Comparison of ENCODE assay signal across 21 cellular contexts in the genomic region with DNA sequence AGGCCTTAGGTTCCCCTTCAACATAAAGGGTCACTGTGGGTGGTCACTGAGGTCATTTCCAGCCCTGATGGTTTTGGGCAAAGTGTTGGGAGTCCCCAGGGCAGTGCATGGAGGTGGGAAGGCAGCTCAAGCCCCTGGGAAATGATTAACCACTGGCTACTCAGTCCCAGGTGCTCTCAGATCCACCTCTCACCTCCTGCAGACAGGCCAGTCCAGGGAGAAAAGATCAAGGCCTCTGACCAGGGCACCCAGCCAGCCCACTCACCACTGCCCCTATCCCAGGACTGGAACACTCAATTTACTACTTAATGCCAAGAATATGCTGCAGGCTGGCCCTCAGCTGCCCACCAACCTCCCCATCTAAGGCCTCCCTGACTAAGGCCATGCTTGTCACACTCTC.
A peak's percentile ranks its signal among the peaks of the same experiment; 100 is the strongest.
DNase-seq lines count a peak whose midpoint lies in the region; ATAC-seq and TF ChIP-seq lines count a peak whose summit lies in the region.
"Had no signal": no experiment of that assay in that cellular context is flagged by ENCODE, and none has a peak within 500 bp of the region (broad histone marks: within the 10 kb centered on the region; RNA-seq: fewer than 3 reads in every experiment).

No MANE protein-coding gene starts in this region.

- no peaks in the 10 kb centered on the region for H3F3A ChIP-seq in smooth muscle cell (ENCODE audit: low read depth)

- H3K36me3 ChIP-seq in right atrium auricular region (no peaks in the 10 kb centered on the region), heart right ventricle (no peaks in the 10 kb centered on the region), smooth muscle cell (ENCODE audit: low read depth) (no peaks in the 10 kb centered on the region)
- no peaks in the 10 kb centered on the region for H3K36me3 ChIP-seq in naive thymus-derived CD4-positive, alpha-beta T cell (ENCODE audit: control insufficient read depth in 2 of 3, insufficient read depth in 3 of 3, low read length in 3 of 3)
- H3K36me3 ChIP-seq: BLaER1 had no signal

- no peaks in the 10 kb centered on the region for H3K4me1 ChIP-seq in right atrium auricular region
- no peaks in the 10 kb centered on the region for H3K4me1 ChIP-seq in heart right ventricle
- no peaks in the 10 kb centered on the region for H3K4me1 ChIP-seq in naive thymus-derived CD4-positive, alpha-beta T cell (ENCODE audit: control insufficient read depth in 2 of 2, insufficient read depth in 2 of 2, low read length in 2 of 2)
- no peaks in the 10 kb centered on the region for H3K4me1 ChIP-seq in smooth muscle cell (ENCODE audit: low read depth)
- H3K4me1 ChIP-seq: BLaER1, Caco-2 had no signal

- H3K4me3 ChIP-seq in right atrium auricular region (no peak overlapping the region), heart right ventricle (no peak overlapping the region), smooth muscle cell (no peak overlapping the region)
- H3K4me3 ChIP-seq in naive thymus-derived CD4-positive, alpha-beta T cell (ENCODE audit: low read length): no peak overlapping the region
- H3K4me3 ChIP-seq: BLaER1, GM23338 had no signal

- TF ChIP-seq CTCF in right atrium auricular region (IDR thresholded peaks at IDR 0.05): no peak
- TF ChIP-seq CTCF in heart right ventricle (IDR thresholded peaks at IDR 0.05): no peak
- TF ChIP-seq CTCF in osteocyte (IDR thresholded peaks at IDR 0.05): no peak
- no peak for TF ChIP-seq CTCF in smooth muscle cell (IDR thresholded peaks at IDR 0.05; ENCODE audit: borderline replicate concordance, insufficient read depth, poor library complexity, severe bottlenecking)
- TF ChIP-seq CTCF in RWPE1 (conservative IDR thresholded peaks at IDR 0.05; ENCODE audit: low read depth): no peak

- H3K79me2 ChIP-seq in smooth muscle cell (ENCODE audit: low read depth): no peaks in the 10 kb centered on the region

- POLR2A ChIA-PET in naive thymus-derived CD4-positive, alpha-beta T cell (lab: Charles Lee): no interaction called here
- POLR2A ChIA-PET in RWPE1 (lab: Yijun Ruan, JAX; ENCODE audit: low non-redundant PET): no interaction called here

- H3K9me3 ChIP-seq in right atrium auricular region: no peaks in the 10 kb centered on the region
- H3K9me3 ChIP-seq in heart right ventricle: peaks cover 0 to 12% (median 0%) of the 10 kb centered on the region in 11 donors
- no peaks in the 10 kb centered on the region for H3K9me3 ChIP-seq in naive thymus-derived CD4-positive, alpha-beta T cell (ENCODE audit: control insufficient read depth in 2 of 3, low read length in 3 of 3)
- H3K9me3 ChIP-seq in smooth muscle cell (replicated peaks; ENCODE audit: low read depth): no peaks in the 10 kb centered on the region
- H3K9me3 ChIP-seq: Caco-2 had no signal

- no peak overlapping the region for H3K9ac ChIP-seq in smooth muscle cell (ENCODE audit: low read depth)
- H3K9ac ChIP-seq: BLaER1 had no signal

- ATAC-seq in heart right ventricle: no peak
- no peak for ATAC-seq in naive thymus-derived CD4-positive, alpha-beta T cell
- ATAC-seq: CD8-positive, alpha-beta T cell; GM23338; HCT116 had no signal

- no peaks in the 10 kb centered on the region for H3K4me1 Mint-ChIP-seq in osteocyte (ENCODE audit: unreplicated experiment)
- no peaks in the 10 kb centered on the region for H3K4me1 Mint-ChIP-seq in naive thymus-derived CD4-positive, alpha-beta T cell
- H3K4me1 Mint-ChIP-seq: B cell; CD4-positive, CD25-positive, alpha-beta regulatory T cell; GM23338; H9 had no signal

- H4K20me1 ChIP-seq in smooth muscle cell (ENCODE audit: low read depth): no peaks in the 10 kb centered on the region
- H4K20me1 ChIP-seq: BLaER1 had no signal

- no peak overlapping the region for H3K27ac ChIP-seq in right atrium auricular region
- H3K27ac ChIP-seq in heart right ventricle: no peak overlapping the region
- H3K27ac ChIP-seq in naive thymus-derived CD4-positive, alpha-beta T cell (ENCODE audit: low read depth, low read length): no peak overlapping the region
- H3K27ac ChIP-seq in smooth muscle cell (ENCODE audit: low read depth): no peak overlapping the region
- no peak overlapping the region for H3K27ac ChIP-seq in RWPE1
- H3K27ac ChIP-seq: 22Rv1, BLaER1, C4-2B had no signal

- H2AFZ ChIP-seq in smooth muscle cell (ENCODE audit: low read depth): no peak overlapping the region
- H2AFZ ChIP-seq: GM23338 had no signal

- H3K27ac Mint-ChIP-seq in osteocyte (ENCODE audit: unreplicated experiment): no peak overlapping the region
- H3K27ac Mint-ChIP-seq in naive thymus-derived CD4-positive, alpha-beta T cell: no peak overlapping the region
- H3K27ac Mint-ChIP-seq: B cell; CD4-positive, CD25-positive, alpha-beta regulatory T cell; CD8-positive, alpha-beta T cell; GM23338; H9 had no signal

- DNase-seq in right atrium auricular region (ENCODE audit: low spot score) (peak; percentile 42), heart right ventricle (no peak), globus pallidus (ENCODE audit: low spot score) (peak; percentile 0), osteocyte (ENCODE audit: extremely low spot score, unreplicated experiment) (peak; percentile 64), smooth muscle cell (lab: John Stamatoyannopoulos, UW; ENCODE audit: unreplicated experiment) (no peak), RWPE1 (ENCODE audit: low spot score) (no peak)
- DNase-seq in naive thymus-derived CD4-positive, alpha-beta T cell: no peak
- DNase-seq: Caco-2; CD4-positive, CD25-positive, alpha-beta regulatory T cell; CD8-positive, alpha-beta T cell; DMS153; DMS79; EL; GDM1; H9 had no signal

- CTCF ChIA-PET in naive thymus-derived CD4-positive, alpha-beta T cell (lab: Charles Lee): no interaction called here
- CTCF ChIA-PET in RWPE1 (lab: Yijun Ruan, JAX): interaction anchor here (0.6 kb wide), 1 partner anchor 517 kb away, joined by 3 read pairs; no protein-coding TSS in a partner anchor

- no peak overlapping the region for H3K4me2 ChIP-seq in smooth muscle cell
- H3K4me2 ChIP-seq: BLaER1, GM23338 had no signal

- no peaks in the 10 kb centered on the region for H3K27me3 Mint-ChIP-seq in osteocyte (ENCODE audit: unreplicated experiment)
- no peaks in the 10 kb centered on the region for H3K27me3 Mint-ChIP-seq in naive thymus-derived CD4-positive, alpha-beta T cell
- H3K27me3 Mint-ChIP-seq: B cell; CD4-positive, CD25-positive, alpha-beta regulatory T cell had no signal

- H3K4me3 Mint-ChIP-seq in osteocyte (ENCODE audit: unreplicated experiment): no peak overlapping the region
- no peak overlapping the region for H3K4me3 Mint-ChIP-seq in naive thymus-derived CD4-positive, alpha-beta T cell
- H3K4me3 Mint-ChIP-seq: B cell; CD4-positive, CD25-positive, alpha-beta regulatory T cell; CD8-positive, alpha-beta T cell; GM23338; H9 had no signal

- H3K36me3 Mint-ChIP-seq in osteocyte (ENCODE audit: unreplicated experiment): no peaks in the 10 kb centered on the region
- no peaks in the 10 kb centered on the region for H3K36me3 Mint-ChIP-seq in naive thymus-derived CD4-positive, alpha-beta T cell
- H3K36me3 Mint-ChIP-seq: CD4-positive, CD25-positive, alpha-beta regulatory T cell; CD8-positive, alpha-beta T cell had no signal

- peaks cover 28% of the 10 kb centered on the region for H3K9me3 Mint-ChIP-seq in osteocyte (ENCODE audit: unreplicated experiment)
- H3K9me3 Mint-ChIP-seq in naive thymus-derived CD4-positive, alpha-beta T cell: peaks cover 0 to 15% (median 4%) of the 10 kb centered on the region in 11 donors
- H3K9me3 Mint-ChIP-seq: CD8-positive, alpha-beta T cell had no signal

- intact Hi-C loops in heart right ventricle (cut with DNase I): no loop called here
- intact Hi-C loops in naive thymus-derived CD4-positive, alpha-beta T cell (cut with micrococcal nuclease): no loop called here

- H3K27me3 ChIP-seq in right atrium auricular region (no peaks in the 10 kb centered on the region), heart right ventricle (no peaks in the 10 kb centered on the region), smooth muscle cell (ENCODE audit: low read depth) (no peaks in the 10 kb centered on the region)
- H3K27me3 ChIP-seq in naive thymus-derived CD4-positive, alpha-beta T cell (ENCODE audit: control insufficient read depth in 2 of 2, insufficient read depth in 2 of 2, low read length in 2 of 2): no peaks in the 10 kb centered on the region
- H3K27me3 ChIP-seq: BLaER1 had no signal

Comparison
In these comparisons a context has a peak if more than half of its experiments do, and no peak if none do; other contexts are left out.
1. DNase-seq: peak in right atrium auricular region (single experiment), globus pallidus (single experiment) and osteocyte (single experiment); none in heart right ventricle (0 of 2), naive thymus-derived CD4-positive, alpha-beta T cell (0 of 9), smooth muscle cell (single experiment) and RWPE1 (single experiment).